In the genomic region with DNA sequence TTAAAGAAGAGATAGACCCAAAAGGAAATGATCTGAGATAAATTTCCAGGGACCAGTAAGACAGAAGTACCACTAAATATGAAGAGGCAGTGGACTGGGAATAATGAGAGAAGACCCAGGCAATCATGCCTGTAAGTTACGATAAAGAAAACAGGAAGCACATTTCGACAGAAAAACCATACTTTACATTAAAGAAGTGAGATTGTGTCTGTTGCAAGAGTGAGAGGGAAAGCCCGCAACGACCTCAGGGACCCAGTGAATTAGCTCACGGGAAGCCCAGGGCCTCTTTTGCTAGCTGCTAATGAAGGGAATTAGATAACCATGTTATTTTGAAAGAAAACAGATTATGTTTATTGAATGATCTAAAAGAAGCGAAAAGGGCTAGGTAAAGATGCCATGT, we compare ENCODE assay signal across 14 cellular contexts. TPM values are rescaled to one million over a fixed set of nuclear protein-coding genes. Genes with fewer than 3 reads are reported as not detected.
A peak's percentile ranks its signal among the peaks of the same experiment; 100 is the strongest.
DNase-seq lines count a peak whose midpoint lies in the region; ATAC-seq and TF ChIP-seq lines count a peak whose summit lies in the region.
"Had no signal": no experiment of that assay in that cellular context is flagged by ENCODE, and none has a peak within 500 bp of the region (broad histone marks: within the 10 kb centered on the region; RNA-seq: fewer than 3 reads in every experiment).

No MANE protein-coding gene starts in this region.

- DNase-seq in GM10266 (ENCODE audit: extremely low spot score) (peak; percentile 39), Peyer's patch (peak in 2 of 3 donors; percentile 56 to 62), memory B cell (ENCODE audit: low spot score in 2 of 2) (peak; percentile 31 to 38), HEK293T (ENCODE audit: extremely low spot score) (no peak), NCI-H526 (lab: John Stamatoyannopoulos, UW) (no peak), hypothalamus (lab: John Stamatoyannopoulos, UW) (no peak), DMS114 treated with DMSO at 0.1 percent for 48 hours (lab: John Stamatoyannopoulos, UW; ENCODE audit: unreplicated experiment) (no peak)
- DNase-seq: DMS79 treated with DMSO at 0.1 percent for 48 hours, midbrain, NCI-H187 treated with DMSO at 0.1 percent for 48 hours had no signal

- H3K4me1 ChIP-seq in Peyer's patch = peaks cover 0 to 4% (median 0%) of the 10 kb centered on the region in 4 donors
- H3K4me1 ChIP-seq: gastroesophageal sphincter had no signal

- POLR2A ChIA-PET in HEK293T (lab: Yijun Ruan, JAX) = no interaction called here

- H3K27me3 ChIP-seq in Peyer's patch = no peaks in the 10 kb centered on the region
- H3K27me3 ChIP-seq: gastroesophageal sphincter had no signal

- H3K27ac ChIP-seq in Peyer's patch = peak overlapping the region in 1 of 4 donors; percentile 42

- no peaks in the 10 kb centered on the region for H3K9me3 ChIP-seq in Peyer's patch
- H3K9me3 ChIP-seq: gastroesophageal sphincter had no signal

- no peak overlapping the region for H3K4me3 ChIP-seq in Peyer's patch
- H3K4me3 ChIP-seq: gastroesophageal sphincter, skin epidermis had no signal

- peaks cover 26% of the 10 kb centered on the region for H3K4me1 Mint-ChIP-seq in memory B cell
- H3K4me1 Mint-ChIP-seq: central memory CD8-positive, alpha-beta T cell had no signal

- no peaks in the 10 kb centered on the region for H3K36me3 ChIP-seq in Peyer's patch
- H3K36me3 ChIP-seq: gastroesophageal sphincter had no signal

- H3K27ac Mint-ChIP-seq in memory B cell = peak overlapping the region; percentile 93

- no peak for TF ChIP-seq CTCF in GM10266 (IDR thresholded peaks at IDR 0.05; ENCODE audit: control insufficient read depth, insufficient read depth, low read depth, missing control alignments)
- no peak for TF ChIP-seq CTCF in Peyer's patch (IDR thresholded peaks at IDR 0.05)

- peak; percentile 36 for ATAC-seq in GM21723 (IDR thresholded peaks at IDR 0.05; ENCODE audit: unreplicated experiment)
- ATAC-seq in memory B cell (ENCODE audit: low read depth) = peak; percentile 62
- ATAC-seq: gastroesophageal sphincter had no signal

- no peaks in the 10 kb centered on the region for H3K36me3 Mint-ChIP-seq in memory B cell

- peak overlapping the region; percentile 59 for H3K4me3 Mint-ChIP-seq in memory B cell
- H3K4me3 Mint-ChIP-seq: central memory CD8-positive, alpha-beta T cell had no signal

- no peaks in the 10 kb centered on the region for H3K27me3 Mint-ChIP-seq in memory B cell

- H3K9me3 Mint-ChIP-seq in memory B cell = no peaks in the 10 kb centered on the region
- H3K9me3 Mint-ChIP-seq: central memory CD8-positive, alpha-beta T cell had no signal

- no peak for TF ChIP-seq POLR2A in Peyer's patch (IDR thresholded peaks at IDR 0.05)

- CTCF ChIA-PET in HEK293T (lab: Yijun Ruan, JAX) = no interaction called here

TF ChIP-seq in HEK293T, 16 proteins besides CTCF, POLR2A, EP300 and RAD21:
- TF ChIP-seq LEF1 (IDR thresholded peaks at IDR 0.05; ENCODE audit: borderline replicate concordance) (no peak), TARDBP (IDR thresholded peaks at IDR 0.05) (no peak), SP1 (IDR thresholded peaks at IDR 0.05) (no peak), ELF4 (IDR thresholded peaks at IDR 0.05) (no peak), ARNT (IDR thresholded peaks at IDR 0.05) (no peak), FOXM1 (IDR thresholded peaks at IDR 0.05; ENCODE audit: borderline replicate concordance) (no peak), ZNF384 (IDR thresholded peaks at IDR 0.05) (no peak), L3MBTL2 (conservative IDR thresholded peaks at IDR 0.05) (no peak), FOXA1 (IDR thresholded peaks at IDR 0.05) (no peak), HDGF (IDR thresholded peaks at IDR 0.05; ENCODE audit: borderline replicate concordance) (no peak), NFRKB (IDR thresholded peaks at IDR 0.05) (no peak)
- TF ChIP-seq, protein P1, sequence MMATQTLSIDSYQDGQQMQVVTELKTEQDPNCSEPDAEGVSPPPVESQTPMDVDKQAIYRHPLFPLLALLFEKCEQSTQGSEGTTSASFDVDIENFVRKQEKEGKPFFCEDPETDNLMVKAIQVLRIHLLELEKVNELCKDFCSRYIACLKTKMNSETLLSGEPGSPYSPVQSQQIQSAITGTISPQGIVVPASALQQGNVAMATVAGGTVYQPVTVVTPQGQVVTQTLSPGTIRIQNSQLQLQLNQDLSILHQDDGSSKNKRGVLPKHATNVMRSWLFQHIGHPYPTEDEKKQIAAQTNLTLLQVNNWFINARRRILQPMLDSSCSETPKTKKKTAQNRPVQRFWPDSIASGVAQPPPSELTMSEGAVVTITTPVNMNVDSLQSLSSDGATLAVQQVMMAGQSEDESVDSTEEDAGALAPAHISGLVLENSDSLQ (IDR thresholded peaks at IDR 0.05) = no peak

RNA-seq across cellular contexts. Expression of a gene that starts 28.9 kb away (rescaled TPM):
- 10 to 100 TPM; 14.9 to 23.1 (median 18.1) TPM for total RNA-seq in Peyer's patch

Comparison
In these comparisons a context has a peak if more than half of its experiments do, and no peak if none do; other contexts are left out.
1. DNase-seq: peak in GM10266 (single experiment), Peyer's patch (2 of 3) and memory B cell (2 of 2); none in HEK293T (single experiment), NCI-H526 (0 of 2), hypothalamus (0 of 51) and DMS114 treated with DMSO at 0.1 percent for 48 hours (single experiment).